In genomic region chr14:24232121-24232644, GRCh38 we compare ENCODE assay signal across 1 cellular context.
A peak's percentile ranks its signal among the peaks of the same experiment; 100 is the strongest.
TF ChIP-seq lines count a peak whose summit lies in the region.

TSS of gene NEDD8 (minus strand) at chr14:24232367. CDS start at chr14:24232267, 100 bp downstream.

TF ChIP-seq in GM23338, 12 proteins besides CTCF, POLR2A, EP300 and RAD21 (continued from another document):
- TF ChIP-seq ETS1 (IDR thresholded peaks at IDR 0.05) = peak; percentile 95
